ENCODE assay signal across 8 cellular contexts in genomic region chr14:85532981-85533820, GRCh38. TPM values are rescaled to one million over a fixed set of nuclear protein-coding genes. Genes with fewer than 3 reads are reported as not detected.
A peak's percentile ranks its signal among the peaks of the same experiment; 100 is the strongest.
DNase-seq lines count a peak whose midpoint lies in the region; ATAC-seq, FAIRE-seq and TF ChIP-seq lines count a peak whose summit lies in the region.

No MANE protein-coding gene starts in this region.

- DNase-seq in EH (ENCODE audit: low read depth) (peak; percentile 86), NCI-H226 (peak; percentile 88), ecto neural progenitor cell (ENCODE audit: low spot score) (peak; percentile 79), left lobe of liver (ENCODE audit: low spot score) (no peak), superior temporal gyrus (ENCODE audit: extremely low spot score) (peak; percentile 68), T-helper 9 cell (no peak), GM12891 (ENCODE audit: insufficient read length, low spot score) (no peak)
- no peak for DNase-seq in activated naive CD4-positive, alpha-beta T cell treated with anti-CD3 and anti-CD28 coated beads for 36 hours

- H3K36me3 Mint-ChIP-seq in activated naive CD4-positive, alpha-beta T cell treated with anti-CD3 and anti-CD28 coated beads for 36 hours (ENCODE audit: low read depth) = no peaks in the 10 kb centered on the region

- CTCF ChIA-PET in activated naive CD4-positive, alpha-beta T cell treated with anti-CD3 and anti-CD28 coated beads for 36 hours (lab: Charles Lee) = no interaction called here

- intact Hi-C loops in activated naive CD4-positive, alpha-beta T cell treated with anti-CD3 and anti-CD28 coated beads for 36 hours (cut with micrococcal nuclease) = no loop called here

- H3K27ac Mint-ChIP-seq in activated naive CD4-positive, alpha-beta T cell treated with anti-CD3 and anti-CD28 coated beads for 36 hours = no peak overlapping the region

- peaks cover 69% of the 10 kb centered on the region for H3K27me3 Mint-ChIP-seq in activated naive CD4-positive, alpha-beta T cell treated with anti-CD3 and anti-CD28 coated beads for 36 hours (ENCODE audit: low read depth)

- FAIRE-seq in GM12891 (lab: Jason Lieb, UNC) = no peak

- no peak overlapping the region for H3K4me3 Mint-ChIP-seq in activated naive CD4-positive, alpha-beta T cell treated with anti-CD3 and anti-CD28 coated beads for 36 hours

- peaks cover 11% of the 10 kb centered on the region for H3K4me1 Mint-ChIP-seq in activated naive CD4-positive, alpha-beta T cell treated with anti-CD3 and anti-CD28 coated beads for 36 hours (ENCODE audit: low read depth)

- TF ChIP-seq POLR2A in GM12891 (IDR thresholded peaks at IDR 0.05; ENCODE audit: low read depth, low read length) = no peak

- no peaks in the 10 kb centered on the region for H3K9me3 Mint-ChIP-seq in activated naive CD4-positive, alpha-beta T cell treated with anti-CD3 and anti-CD28 coated beads for 36 hours

- ATAC-seq in left lobe of liver = peak; percentile 31

TF ChIP-seq in GM12891, 5 proteins besides CTCF, POLR2A, EP300 and RAD21:
- TF ChIP-seq PAX5 (IDR thresholded peaks at IDR 0.05; ENCODE audit: insufficient read depth, low read length, severe bottlenecking) (no peak), TAF1 (IDR thresholded peaks at IDR 0.05; ENCODE audit: low read depth, low read length) (no peak), POLR2AphosphoS5 (IDR thresholded peaks at IDR 0.05; ENCODE audit: low read depth, low read length) (no peak), SPI1 (IDR thresholded peaks at IDR 0.05; ENCODE audit: low read depth, low read length) (no peak)

RNA-seq across cellular contexts. Expression of gene FLRT2, which starts 3.3 kb away (rescaled TPM):
- total RNA-seq in left lobe of liver = 1.7 TPM
- polyA plus RNA-seq in GM12891 (2012; ENCODE audit: low read depth, missing spikeins) = not detected
- not detected for total RNA-seq in activated naive CD4-positive, alpha-beta T cell treated with anti-CD3 and anti-CD28 coated beads for 36 hours

Comparison
In these comparisons a context has a peak if more than half of its experiments do, and no peak if none do; other contexts are left out.
1. DNase-seq: peak in EH (single experiment), NCI-H226 (single experiment), ecto neural progenitor cell (single experiment) and superior temporal gyrus (single experiment); none in left lobe of liver (single experiment), T-helper 9 cell (single experiment), GM12891 (single experiment) and activated naive CD4-positive, alpha-beta T cell treated with anti-CD3 and anti-CD28 coated beads for 36 hours (single experiment).